In genomic region chr22:29040385-29041275, GRCh38 we compare ENCODE assay signal across 1 cellular context.
A peak's percentile ranks its signal among the peaks of the same experiment; 100 is the strongest.
TF ChIP-seq lines count a peak whose summit lies in the region.

No MANE protein-coding gene starts in this region.

TF ChIP-seq in HepG2, 621 proteins besides CTCF, POLR2A, EP300 and RAD21:
- TF ChIP-seq KLF13 (CRISPR knock-in tag; IDR thresholded peaks at IDR 0.05) (no peak), ARID4A (CRISPR knock-in tag; IDR thresholded peaks at IDR 0.05; ENCODE audit: borderline replicate concordance) (0 out of 2 replicates have a peak, but pooled peaks have one; percentile 8), TFE3 (CRISPR knock-in tag; IDR thresholded peaks at IDR 0.05) (peak; percentile 14; the same call in 1 of the 2 replicates), KAT8 (CRISPR knock-in tag; IDR thresholded peaks at IDR 0.05) (0 out of 2 replicates have a peak, but pooled peaks have one; percentile 23), ARID5B (CRISPR knock-in tag; IDR thresholded peaks at IDR 0.05) (0 out of 2 replicates have a peak, but pooled peaks have one; percentile 16), NR2F6 (IDR thresholded peaks at IDR 0.05) (no peak), NR2F6 (CRISPR knock-in tag; IDR thresholded peaks at IDR 0.05) (0 out of 2 replicates have a peak, but pooled peaks have one; percentile 15), STAG1 (CRISPR knock-in tag; IDR thresholded peaks at IDR 0.05) (peak; percentile 92), ZNF616 (CRISPR knock-in tag; IDR thresholded peaks at IDR 0.05; ENCODE audit: low read depth) (no peak), GATAD2A (CRISPR knock-in tag; IDR thresholded peaks at IDR 0.05) (peak; percentile 49; the same call in 1 of the 2 replicates), BCL6 (CRISPR knock-in tag; IDR thresholded peaks at IDR 0.05) (0 out of 2 replicates have a peak, but pooled peaks have one; percentile 10), ZNF652 (CRISPR knock-in tag; IDR thresholded peaks at IDR 0.05; ENCODE audit: borderline replicate concordance, low read depth) (0 out of 2 replicates have a peak, but pooled peaks have one; percentile 16), ZNF121 (CRISPR knock-in tag; IDR thresholded peaks at IDR 0.05) (no peak), IKZF5 (CRISPR knock-in tag; IDR thresholded peaks at IDR 0.05) (peak; percentile 54; the same call in 1 of the 2 replicates), ZBTB7A (CRISPR knock-in tag; IDR thresholded peaks at IDR 0.05) (no peak), LCORL (IDR thresholded peaks at IDR 0.05) (peak; percentile 50; the same call in 1 of the 2 replicates), LCORL (CRISPR knock-in tag; IDR thresholded peaks at IDR 0.05) (no peak), TBP (CRISPR knock-in tag; IDR thresholded peaks at IDR 0.05) (no peak), RCOR2 (CRISPR knock-in tag; IDR thresholded peaks at IDR 0.05) (0 out of 2 replicates have a peak, but pooled peaks have one; percentile 27), SOX6 (IDR thresholded peaks at IDR 0.05) (no peak), SOX6 (CRISPR knock-in tag; IDR thresholded peaks at IDR 0.05) (0 out of 2 replicates have a peak, but pooled peaks have one; percentile 14), ZNF691 (CRISPR knock-in tag; IDR thresholded peaks at IDR 0.05; ENCODE audit: borderline replicate concordance, low read depth) (0 out of 2 replicates have a peak, but pooled peaks have one; percentile 18), ZBTB33 (CRISPR knock-in tag; IDR thresholded peaks at IDR 0.05) (peak; percentile 48; the same call in 1 of the 2 replicates), SOX13 (IDR thresholded peaks at IDR 0.05) (no peak), SOX13 (CRISPR knock-in tag; conservative IDR thresholded peaks at IDR 0.05 in 1 of 2, IDR thresholded peaks at IDR 0.05 in 1 of 2) (peak in 1 of 2 experiments; percentile 24; a peak in 1 of 4 replicates), MIER3 (CRISPR knock-in tag; IDR thresholded peaks at IDR 0.05; ENCODE audit: borderline replicate concordance) (peak; percentile 42; the same call in 1 of the 2 replicates), ZNF672 (CRISPR knock-in tag; IDR thresholded peaks at IDR 0.05) (no peak), SMC3 (IDR thresholded peaks at IDR 0.05; ENCODE audit: low read length) (peak; percentile 93), CBX2 (IDR thresholded peaks at IDR 0.05; ENCODE audit: low read depth, low read length) (no peak), CBX2 (CRISPR knock-in tag; IDR thresholded peaks at IDR 0.05; ENCODE audit: low read depth) (no peak), ZNF510 (CRISPR knock-in tag; IDR thresholded peaks at IDR 0.05; ENCODE audit: low read depth) (peak; percentile 52; the same call in 1 of the 2 replicates), ATF1 (CRISPR knock-in tag; IDR thresholded peaks at IDR 0.05) (peak; percentile 22; the same call in 1 of the 2 replicates), PRPF4 (IDR thresholded peaks at IDR 0.05; ENCODE audit: low read depth, low read length, poor library complexity, severe bottlenecking) (peak; percentile 55), THAP11 (CRISPR knock-in tag; IDR thresholded peaks at IDR 0.05) (peak; percentile 36; the same call in 1 of the 2 replicates), ZBTB25 (CRISPR knock-in tag; IDR thresholded peaks at IDR 0.05) (0 out of 2 replicates have a peak, but pooled peaks have one; percentile 47), POLR2G (IDR thresholded peaks at IDR 0.05; ENCODE audit: low read depth, low read length) (0 out of 2 replicates have a peak, but pooled peaks have one; percentile 1)
